In genomic region chr1:199867601-199868000, GRCh38 we compare ENCODE assay signal across 12 cellular contexts.
DNase-seq lines count a peak whose midpoint lies in the region; ATAC-seq and TF ChIP-seq lines count a peak whose summit lies in the region.
"Had no signal": no experiment of that assay in that cellular context is flagged by ENCODE, and none has a peak within 500 bp of the region (broad histone marks: within the 10 kb centered on the region; RNA-seq: fewer than 3 reads in every experiment).

No MANE protein-coding gene starts in this region.

- no peak overlapping the region for H3K4me2 ChIP-seq in neural progenitor cell
- H3K4me2 ChIP-seq: PC-9 had no signal

- H3K4me3 ChIP-seq in esophagus muscularis mucosa: no peak overlapping the region
- no peak overlapping the region for H3K4me3 ChIP-seq in neural progenitor cell
- H3K4me3 ChIP-seq in Peyer's patch: no peak overlapping the region
- H3K4me3 ChIP-seq: PC-9, spleen had no signal

- H3K27me3 ChIP-seq in esophagus muscularis mucosa: no peaks in the 10 kb centered on the region
- no peaks in the 10 kb centered on the region for H3K27me3 ChIP-seq in neural progenitor cell
- no peaks in the 10 kb centered on the region for H3K27me3 ChIP-seq in Peyer's patch
- H3K27me3 ChIP-seq: spleen had no signal

- CTCF ChIA-PET in activated CD4-positive, alpha-beta memory T cell treated with anti-CD3 and anti-CD28 coated beads, Interleukin-2, amount 10 ng/mL, durations not matched to agents 7 days and 5 days (lab: Charles Lee): no interaction called here

- 53% methylated on average over 3 of the region's 3 CpGs for WGBS in esophagus muscularis mucosa

- no peaks in the 10 kb centered on the region for H3F3A ChIP-seq in neural progenitor cell (ENCODE audit: low read depth)

- H3K4me1 ChIP-seq in esophagus muscularis mucosa (no peaks in the 10 kb centered on the region), neural progenitor cell (peaks cover 7% of the 10 kb centered on the region), Peyer's patch (no peaks in the 10 kb centered on the region)
- H3K4me1 ChIP-seq: parathyroid adenoma had no signal

- H3K36me3 ChIP-seq in esophagus muscularis mucosa (no peaks in the 10 kb centered on the region), neural progenitor cell (no peaks in the 10 kb centered on the region), Peyer's patch (no peaks in the 10 kb centered on the region)
- H3K36me3 ChIP-seq: spleen had no signal

- no peak overlapping the region for H2AFZ ChIP-seq in neural progenitor cell (replicated peaks)
- H2AFZ ChIP-seq: parathyroid adenoma, PC-9 had no signal

- H3K9ac ChIP-seq in neural progenitor cell: no peak overlapping the region
- H3K9ac ChIP-seq: parathyroid adenoma had no signal

- H3K27ac Mint-ChIP-seq in natural killer cell treated with Interleukin-12 subunit alpha and Interleukin-12 subunit beta and Interleukin-15 and Interleukin-18, amount 100 ng/mL, for 72 hours: no peak overlapping the region
- no peak overlapping the region for H3K27ac Mint-ChIP-seq in activated CD4-positive, alpha-beta memory T cell treated with anti-CD3 and anti-CD28 coated beads, Interleukin-2, amount 10 ng/mL, durations not matched to agents 7 days and 5 days
- H3K27ac Mint-ChIP-seq in neural progenitor cell: no peak overlapping the region

- no peak for TF ChIP-seq EP300 in esophagus muscularis mucosa (IDR thresholded peaks at IDR 0.05)

- H3K9me3 ChIP-seq in esophagus muscularis mucosa: no peaks in the 10 kb centered on the region
- H3K9me3 ChIP-seq in neural progenitor cell (ENCODE audit: low read depth): no peaks in the 10 kb centered on the region
- H3K9me3 ChIP-seq in Peyer's patch: no peaks in the 10 kb centered on the region
- H3K9me3 ChIP-seq: spleen had no signal

- intact Hi-C loops in esophagus muscularis mucosa (cut with DNase I): no loop called here

- no peaks in the 10 kb centered on the region for H3K79me2 ChIP-seq in neural progenitor cell (ENCODE audit: low read depth)
- H3K79me2 ChIP-seq: parathyroid adenoma had no signal

- H3K9me3 Mint-ChIP-seq in natural killer cell treated with Interleukin-12 subunit alpha and Interleukin-12 subunit beta and Interleukin-15 and Interleukin-18, amount 100 ng/mL, for 72 hours: no peaks in the 10 kb centered on the region
- H3K9me3 Mint-ChIP-seq in activated CD4-positive, alpha-beta memory T cell treated with anti-CD3 and anti-CD28 coated beads, Interleukin-2, amount 10 ng/mL, durations not matched to agents 7 days and 5 days: no peaks in the 10 kb centered on the region
- H3K9me3 Mint-ChIP-seq in neural progenitor cell: no peaks in the 10 kb centered on the region

- H3K36me3 Mint-ChIP-seq in natural killer cell treated with Interleukin-12 subunit alpha and Interleukin-12 subunit beta and Interleukin-15 and Interleukin-18, amount 100 ng/mL, for 72 hours: no peaks in the 10 kb centered on the region
- no peaks in the 10 kb centered on the region for H3K36me3 Mint-ChIP-seq in activated CD4-positive, alpha-beta memory T cell treated with anti-CD3 and anti-CD28 coated beads, Interleukin-2, amount 10 ng/mL, durations not matched to agents 7 days and 5 days (ENCODE audit: low read depth)
- H3K36me3 Mint-ChIP-seq in neural progenitor cell: no peaks in the 10 kb centered on the region

- H4K20me1 ChIP-seq in neural progenitor cell (ENCODE audit: low read depth): no peaks in the 10 kb centered on the region

- TF ChIP-seq POLR2A in esophagus muscularis mucosa (IDR thresholded peaks at IDR 0.05; ENCODE audit: low read depth): no peak
- TF ChIP-seq POLR2A in Peyer's patch (IDR thresholded peaks at IDR 0.05): no peak

- POLR2A ChIA-PET in activated CD4-positive, alpha-beta memory T cell treated with anti-CD3 and anti-CD28 coated beads, Interleukin-2, amount 10 ng/mL, durations not matched to agents 7 days and 5 days (lab: Charles Lee): no interaction called here

- H3K4me1 Mint-ChIP-seq in natural killer cell treated with Interleukin-12 subunit alpha and Interleukin-12 subunit beta and Interleukin-15 and Interleukin-18, amount 100 ng/mL, for 72 hours (ENCODE audit: low read depth in 2 of 2): peaks cover 0 to 6% of the 10 kb centered on the region in 2 donors
- no peaks in the 10 kb centered on the region for H3K4me1 Mint-ChIP-seq in activated CD4-positive, alpha-beta memory T cell treated with anti-CD3 and anti-CD28 coated beads, Interleukin-2, amount 10 ng/mL, durations not matched to agents 7 days and 5 days
- H3K4me1 Mint-ChIP-seq in neural progenitor cell: peaks cover 9% of the 10 kb centered on the region

- H3K27me3 Mint-ChIP-seq in natural killer cell treated with Interleukin-12 subunit alpha and Interleukin-12 subunit beta and Interleukin-15 and Interleukin-18, amount 100 ng/mL, for 72 hours: peaks cover 6 to 8% of the 10 kb centered on the region in 2 donors
- H3K27me3 Mint-ChIP-seq in activated CD4-positive, alpha-beta memory T cell treated with anti-CD3 and anti-CD28 coated beads, Interleukin-2, amount 10 ng/mL, durations not matched to agents 7 days and 5 days: peaks cover 3% of the 10 kb centered on the region
- H3K27me3 Mint-ChIP-seq in neural progenitor cell (ENCODE audit: insufficient read depth, low read depth): peaks cover 2% of the 10 kb centered on the region

- no peak overlapping the region for H3K4me3 Mint-ChIP-seq in natural killer cell treated with Interleukin-12 subunit alpha and Interleukin-12 subunit beta and Interleukin-15 and Interleukin-18, amount 100 ng/mL, for 72 hours
- H3K4me3 Mint-ChIP-seq in activated CD4-positive, alpha-beta memory T cell treated with anti-CD3 and anti-CD28 coated beads, Interleukin-2, amount 10 ng/mL, durations not matched to agents 7 days and 5 days: no peak overlapping the region
- H3K4me3 Mint-ChIP-seq in neural progenitor cell: no peak overlapping the region

- no peak for TF ChIP-seq CTCF in esophagus muscularis mucosa (IDR thresholded peaks at IDR 0.05)
- no peak for TF ChIP-seq CTCF in neural progenitor cell (IDR thresholded peaks at IDR 0.05)
- no peak for TF ChIP-seq CTCF in Peyer's patch (IDR thresholded peaks at IDR 0.05)

- DNase-seq in HCEC 1CT (peak; percentile 32), NOMO-1 treated with DMSO at 0.1 percent for 48 hours (lab: John Stamatoyannopoulos, UW; ENCODE audit: unreplicated experiment) (peak; percentile 90), dermis blood vessel endothelial cell (peak; percentile 44), esophagus muscularis mucosa (ENCODE audit: extremely low spot score) (no peak), neural progenitor cell (ENCODE audit: low spot score) (no peak), Peyer's patch (no peak)
- no peak for DNase-seq in natural killer cell treated with Interleukin-12 subunit alpha and Interleukin-12 subunit beta and Interleukin-15 and Interleukin-18, amount 100 ng/mL, for 72 hours (ENCODE audit: low spot score)
- DNase-seq in activated CD4-positive, alpha-beta memory T cell treated with anti-CD3 and anti-CD28 coated beads, Interleukin-2, amount 10 ng/mL, durations not matched to agents 7 days and 5 days: no peak
- DNase-seq: activated CD4-positive, alpha-beta T cell treated with anti-CD3 and anti-CD28 coated beads, Interleukin-2, amount 50 U/mL, for 48 hours; PC-9; spleen had no signal

- peak; percentile 38 to 80 for ATAC-seq in natural killer cell treated with Interleukin-12 subunit alpha and Interleukin-12 subunit beta and Interleukin-15 and Interleukin-18, amount 100 ng/mL, for 72 hours

- H3K27ac ChIP-seq in esophagus muscularis mucosa (replicated peaks in 1 of 4) (no peak overlapping the region), neural progenitor cell (no peak overlapping the region), Peyer's patch (no peak overlapping the region)
- H3K27ac ChIP-seq: parathyroid adenoma, PC-9, spleen had no signal

Comparison
In these comparisons a context has a peak if more than half of its experiments do, and no peak if none do; other contexts are left out.
1. DNase-seq: peak in HCEC 1CT (single experiment), NOMO-1 treated with DMSO at 0.1 percent for 48 hours (single experiment) and dermis blood vessel endothelial cell (single experiment); none in natural killer cell treated with Interleukin-12 subunit alpha and Interleukin-12 subunit beta and Interleukin-15 and Interleukin-18, amount 100 ng/mL, for 72 hours (single experiment), activated CD4-positive, alpha-beta memory T cell treated with anti-CD3 and anti-CD28 coated beads, Interleukin-2, amount 10 ng/mL, durations not matched to agents 7 days and 5 days (single experiment), esophagus muscularis mucosa (single experiment), neural progenitor cell (single experiment) and Peyer's patch (0 of 3).